In genomic region chr12:113144771-113145170, GRCh38 we compare ENCODE assay signal across 42 cellular contexts. TPM values are rescaled to one million over a fixed set of nuclear protein-coding genes. Genes with fewer than 3 reads are reported as not detected.
"Had no signal": no experiment of that assay in that cellular context is flagged by ENCODE, and none has a peak within 500 bp of the region (broad histone marks: within the 10 kb centered on the region; RNA-seq: fewer than 3 reads in every experiment).

No MANE protein-coding gene starts in this region.

- DNase-seq: activated effector memory CD4-positive, alpha-beta T cell treated with anti-CD3 and anti-CD28 coated beads, Interleukin-2, amount 50 U/mL, for 16 hours; activated effector memory CD4-positive, alpha-beta T cell treated with Interleukin-2 at 50 U/mL for 16 hours; activated gamma-delta T cell; activated gamma-delta T cell treated with Interleukin-2 at 50 U/mL for 16 hours; activated naive CD4-positive, alpha-beta T cell; activated naive CD4-positive, alpha-beta T cell treated with anti-CD3 and anti-CD28 coated beads for 36 hours; activated naive CD4-positive, alpha-beta T cell treated with anti-CD3 and anti-CD28 coated beads, Interleukin-2, amount 10 ng/mL, durations not matched to agents 7 days and 5 days; activated naive CD4-positive, alpha-beta T cell treated with anti-CD3 and anti-CD28 coated beads, Interleukin-2, amount 50 U/mL, for 16 hours; activated naive CD4-positive, alpha-beta T cell treated with Interleukin-2 at 50 U/mL for 16 hours; activated naive CD8-positive, alpha-beta T cell treated with anti-CD3 and anti-CD28 coated beads for 36 hours; activated naive CD8-positive, alpha-beta T cell treated with anti-CD3 and anti-CD28 coated beads, Interleukin-2, amount 10 ng/mL, durations not matched to agents 7 days and 5 days; activated naive CD8-positive, alpha-beta T cell treated with anti-CD3 and anti-CD28 coated beads, Interleukin-2, amount 50 U/mL, for 24 hours; activated T-cell treated with anti-CD3 and anti-CD28 coated beads, Interleukin-2, amount 50 U/mL, for 1 hour; activated T-cell treated with anti-CD3 and anti-CD28 coated beads, Interleukin-2, amount 50 U/mL, for 24 hours; activated T-cell treated with anti-CD3 and anti-CD28 coated beads, Interleukin-2, amount 50 U/mL, for 4 hours; activated T-cell treated with anti-CD3 and anti-CD28 coated beads, Interleukin-2, amount 50 U/mL, for 48 hours; activated T-cell treated with anti-CD3 and anti-CD28 coated beads, Interleukin-2, amount 50 U/mL, for 72 hours; adrenal gland; amniotic stem cell; amygdala; anterior cingulate cortex; aorta; body of pancreas; brain microvascular endothelial cell; caudate nucleus; central memory CD4-positive, alpha-beta T cell; cerebellar nuclear complex had no signal

- ATAC-seq: activated naive CD4-positive, alpha-beta T cell treated with anti-CD3 and anti-CD28 coated beads, Interleukin-2, amount 50 U/mL, for 72 hours; activated naive CD8-positive, alpha-beta T cell treated with anti-CD3 and anti-CD28 coated beads, Interleukin-2, amount 50 U/mL, for 24 hours; activated T-cell treated with anti-CD3 and anti-CD28 coated beads, Interleukin-2, amount 50 U/mL, for 4 hours; activated T-cell treated with anti-CD3 and anti-CD28 coated beads, Interleukin-2, amount 50 U/mL, for 72 hours; activated T-helper 17 cell treated with anti-CD3 and anti-CD28 coated beads, Interleukin-2, amount 50 U/mL, for 72 hours; body of pancreas had no signal

- H3K9me3 Mint-ChIP-seq: activated naive CD4-positive, alpha-beta T cell treated with anti-CD3 and anti-CD28 coated beads for 36 hours; activated naive CD4-positive, alpha-beta T cell treated with anti-CD3 and anti-CD28 coated beads, Interleukin-2, amount 10 ng/mL, durations not matched to agents 7 days and 5 days; activated naive CD4-positive, alpha-beta T cell treated with anti-CD3 and anti-CD28 coated beads, Interleukin-2, amount 50 U/mL, for 24 hours; activated naive CD4-positive, alpha-beta T cell treated with anti-CD3 and anti-CD28 coated beads, Interleukin-2, amount 50 U/mL, for 72 hours; activated naive CD8-positive, alpha-beta T cell treated with anti-CD3 and anti-CD28 coated beads for 36 hours; activated naive CD8-positive, alpha-beta T cell treated with anti-CD3 and anti-CD28 coated beads, Interleukin-2, amount 10 ng/mL, durations not matched to agents 7 days and 5 days; activated naive CD8-positive, alpha-beta T cell treated with anti-CD3 and anti-CD28 coated beads, Interleukin-2, amount 50 U/mL, for 24 hours; activated T-cell treated with anti-CD3 and anti-CD28 coated beads, Interleukin-2, amount 50 U/mL, for 24 hours; activated T-cell treated with anti-CD3 and anti-CD28 coated beads, Interleukin-2, amount 50 U/mL, for 72 hours; activated T-helper 1 cell treated with anti-CD3 and anti-CD28 coated beads, Interleukin-12 subunit alpha, Interleukin-12 subunit beta, Interleukin-2, Interleukin-4 antibody, amounts not matched to agents 30 ng/mL and 10 ng/mL and 1 ng/mL, durations not matched to agents 14 hours and 24 hours and 36 hours; activated T-helper 17 cell treated with anti-CD3 and anti-CD28 coated beads, Interleukin-2, amount 50 U/mL, for 72 hours; activated T-helper 2 cell treated with anti-CD3 and anti-CD28 coated beads, Interferon-gamma antibody, Interleukin-2, Interleukin-4, amounts not matched to agents 10 μg/mL and 5 μg/mL and 100 μg/mL, durations not matched to agents 14 hours and 24 hours and 36 hours; central memory CD8-positive, alpha-beta T cell had no signal

- H3K27me3 Mint-ChIP-seq: activated naive CD4-positive, alpha-beta T cell treated with anti-CD3 and anti-CD28 coated beads, Interleukin-2, amount 50 U/mL, for 24 hours; activated naive CD8-positive, alpha-beta T cell; activated naive CD8-positive, alpha-beta T cell treated with anti-CD3 and anti-CD28 coated beads for 36 hours; activated naive CD8-positive, alpha-beta T cell treated with anti-CD3 and anti-CD28 coated beads, Interleukin-2, amount 50 U/mL, for 24 hours; activated T-cell treated with anti-CD3 and anti-CD28 coated beads, Interleukin-2, amount 50 U/mL, for 24 hours; activated T-helper 17 cell treated with anti-CD3 and anti-CD28 coated beads, Interleukin-2, amount 50 U/mL, for 72 hours; central memory CD8-positive, alpha-beta T cell had no signal

- H3K36me3 Mint-ChIP-seq: activated naive CD4-positive, alpha-beta T cell treated with anti-CD3 and anti-CD28 coated beads, Interleukin-2, amount 10 ng/mL, durations not matched to agents 7 days and 5 days; activated naive CD4-positive, alpha-beta T cell treated with anti-CD3 and anti-CD28 coated beads, Interleukin-2, amount 50 U/mL, for 24 hours; activated naive CD4-positive, alpha-beta T cell treated with anti-CD3 and anti-CD28 coated beads, Interleukin-2, amount 50 U/mL, for 72 hours; activated naive CD8-positive, alpha-beta T cell treated with anti-CD3 and anti-CD28 coated beads for 36 hours; activated naive CD8-positive, alpha-beta T cell treated with anti-CD3 and anti-CD28 coated beads, Interleukin-2, amount 10 ng/mL, durations not matched to agents 7 days and 5 days; brain had no signal

- H3K4me3 ChIP-seq: adrenal gland, ascending aorta, body of pancreas, breast epithelium, cardiac muscle cell had no signal

- H3K4me3 Mint-ChIP-seq: activated naive CD4-positive, alpha-beta T cell treated with anti-CD3 and anti-CD28 coated beads for 36 hours; activated naive CD4-positive, alpha-beta T cell treated with anti-CD3 and anti-CD28 coated beads, Interleukin-2, amount 10 ng/mL, durations not matched to agents 7 days and 5 days; activated naive CD4-positive, alpha-beta T cell treated with anti-CD3 and anti-CD28 coated beads, Interleukin-2, amount 50 U/mL, for 24 hours; activated naive CD8-positive, alpha-beta T cell; activated naive CD8-positive, alpha-beta T cell treated with anti-CD3 and anti-CD28 coated beads for 36 hours; activated naive CD8-positive, alpha-beta T cell treated with anti-CD3 and anti-CD28 coated beads, Interleukin-2, amount 10 ng/mL, durations not matched to agents 7 days and 5 days; activated naive CD8-positive, alpha-beta T cell treated with anti-CD3 and anti-CD28 coated beads, Interleukin-2, amount 50 U/mL, for 24 hours; activated T-cell treated with anti-CD3 and anti-CD28 coated beads, Interleukin-2, amount 50 U/mL, for 24 hours; activated T-cell treated with anti-CD3 and anti-CD28 coated beads, Interleukin-2, amount 50 U/mL, for 4 hours; activated T-cell treated with anti-CD3 and anti-CD28 coated beads, Interleukin-2, amount 50 U/mL, for 72 hours; activated T-helper 1 cell treated with anti-CD3 and anti-CD28 coated beads, Interleukin-12 subunit alpha, Interleukin-12 subunit beta, Interleukin-2, Interleukin-4 antibody, amounts not matched to agents 30 ng/mL and 10 ng/mL and 1 ng/mL, durations not matched to agents 14 hours and 24 hours and 36 hours; activated T-helper 17 cell treated with anti-CD3 and anti-CD28 coated beads, Interleukin-2, amount 50 U/mL, for 72 hours; brain; central memory CD8-positive, alpha-beta T cell had no signal

- H3K27ac Mint-ChIP-seq: activated naive CD4-positive, alpha-beta T cell treated with anti-CD3 and anti-CD28 coated beads for 36 hours; activated naive CD4-positive, alpha-beta T cell treated with anti-CD3 and anti-CD28 coated beads, Interleukin-2, amount 10 ng/mL, durations not matched to agents 7 days and 5 days; activated naive CD4-positive, alpha-beta T cell treated with anti-CD3 and anti-CD28 coated beads, Interleukin-2, amount 50 U/mL, for 24 hours; activated naive CD4-positive, alpha-beta T cell treated with anti-CD3 and anti-CD28 coated beads, Interleukin-2, amount 50 U/mL, for 72 hours; activated naive CD8-positive, alpha-beta T cell; activated naive CD8-positive, alpha-beta T cell treated with anti-CD3 and anti-CD28 coated beads for 36 hours; activated naive CD8-positive, alpha-beta T cell treated with anti-CD3 and anti-CD28 coated beads, Interleukin-2, amount 10 ng/mL, durations not matched to agents 7 days and 5 days; activated naive CD8-positive, alpha-beta T cell treated with anti-CD3 and anti-CD28 coated beads, Interleukin-2, amount 50 U/mL, for 24 hours; activated T-cell treated with anti-CD3 and anti-CD28 coated beads, Interleukin-2, amount 50 U/mL, for 24 hours; activated T-cell treated with anti-CD3 and anti-CD28 coated beads, Interleukin-2, amount 50 U/mL, for 72 hours; activated T-helper 1 cell treated with anti-CD3 and anti-CD28 coated beads, Interleukin-12 subunit alpha, Interleukin-12 subunit beta, Interleukin-2, Interleukin-4 antibody, amounts not matched to agents 30 ng/mL and 10 ng/mL and 1 ng/mL, durations not matched to agents 14 hours and 24 hours and 36 hours; activated T-helper 17 cell treated with anti-CD3 and anti-CD28 coated beads, Interleukin-2, amount 50 U/mL, for 72 hours; activated T-helper 2 cell treated with anti-CD3 and anti-CD28 coated beads, Interferon-gamma antibody, Interleukin-2, Interleukin-4, amounts not matched to agents 10 μg/mL and 5 μg/mL and 100 μg/mL, durations not matched to agents 14 hours and 24 hours and 36 hours; brain had no signal

- H3K27me3 ChIP-seq: adrenal gland, ascending aorta, body of pancreas, brain microvascular endothelial cell, breast epithelium, cardiac muscle cell had no signal

- H3K27ac ChIP-seq: adrenal gland, ascending aorta, body of pancreas, brain microvascular endothelial cell, breast epithelium, cardiac muscle cell had no signal

- H3K4me1 ChIP-seq: ascending aorta had no signal

- H3K9me3 ChIP-seq: adrenal gland, body of pancreas, breast epithelium had no signal

- H3K4me1 Mint-ChIP-seq: activated naive CD4-positive, alpha-beta T cell treated with anti-CD3 and anti-CD28 coated beads, Interleukin-2, amount 10 ng/mL, durations not matched to agents 7 days and 5 days; activated naive CD4-positive, alpha-beta T cell treated with anti-CD3 and anti-CD28 coated beads, Interleukin-2, amount 50 U/mL, for 24 hours; activated naive CD8-positive, alpha-beta T cell treated with anti-CD3 and anti-CD28 coated beads, Interleukin-2, amount 10 ng/mL, durations not matched to agents 7 days and 5 days; activated T-helper 17 cell treated with anti-CD3 and anti-CD28 coated beads, Interleukin-2, amount 50 U/mL, for 72 hours; central memory CD8-positive, alpha-beta T cell had no signal

- H3K36me3 ChIP-seq: adrenal gland, ascending aorta, brain microvascular endothelial cell, breast epithelium, cardiac muscle cell had no signal

RNA-seq across cellular contexts. Expression of gene CFAP73, which starts 4.8 kb away (rescaled TPM):
- total RNA-seq: activated T-helper 2 cell treated with anti-CD3 and anti-CD28 coated beads, Interferon-gamma antibody, Interleukin-2, Interleukin-4, amounts not matched to agents 10 μg/mL and 5 μg/mL and 100 μg/mL, durations not matched to agents 14 hours and 24 hours and 36 hours; aorta; ascending aorta; astrocyte; bronchial epithelial cell; cardiac muscle cell; cardiac septum; chondrocyte had no signal
- polyA plus RNA-seq: cardiac muscle cell had no signal

RNA-seq across cellular contexts. Expression of gene RASAL1, which starts 9.2 kb away (rescaled TPM):
- total RNA-seq: aorta, cardiac septum, chondrocyte had no signal
- polyA plus RNA-seq: aorta had no signal
